Comparison of ENCODE assay signal across 10 cellular contexts in the genomic region with DNA sequence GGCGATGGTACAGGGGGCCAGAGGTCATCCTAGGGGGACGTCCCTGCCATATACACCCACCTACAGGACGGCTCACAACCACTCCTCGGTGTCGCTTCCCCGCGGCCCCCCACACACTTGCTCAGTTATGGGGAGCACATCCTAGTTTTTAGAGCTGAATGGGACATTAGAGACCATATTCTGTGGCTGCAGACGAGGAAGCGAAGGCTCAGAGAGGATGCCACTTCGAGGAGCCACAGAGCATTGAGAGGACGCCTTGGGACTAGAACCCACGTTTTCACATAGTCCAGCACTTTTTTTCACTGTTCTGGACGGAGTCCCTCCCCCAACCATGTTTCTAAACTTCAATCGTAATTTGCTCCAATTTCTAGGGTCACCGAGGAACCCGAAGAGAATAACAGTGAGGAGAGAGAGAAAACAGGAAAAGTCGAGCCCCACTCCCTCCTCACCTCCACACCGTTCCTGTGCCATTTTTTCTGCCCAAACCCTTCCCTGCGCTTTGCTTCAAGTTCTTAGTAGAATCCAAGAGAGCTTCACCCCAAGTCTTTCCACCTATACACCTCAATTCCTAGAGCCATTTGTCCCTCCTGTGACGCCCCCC. TPM values are rescaled to one million over a fixed set of nuclear protein-coding genes. Genes with fewer than 3 reads are reported as not detected.
DNase-seq lines count a peak whose midpoint lies in the region; ATAC-seq and TF ChIP-seq lines count a peak whose summit lies in the region.
"Had no signal": no experiment of that assay in that cellular context is flagged by ENCODE, and none has a peak within 500 bp of the region (broad histone marks: within the 10 kb centered on the region; RNA-seq: fewer than 3 reads in every experiment).

No MANE protein-coding gene starts in this region.

- H3K27me3 ChIP-seq in hepatocyte (peaks cover 97% of the 10 kb centered on the region), tibial nerve (peaks cover 0 to 84% of the 10 kb centered on the region in 2 donors)

- H3K27ac Mint-ChIP-seq in activated naive CD4-positive, alpha-beta T cell treated with anti-CD3 and anti-CD28 coated beads, Interleukin-2, amount 10 ng/mL, durations not matched to agents 7 days and 5 days: no peak overlapping the region
- peak overlapping the region in 1 of 2 donors; percentile 14 for H3K27ac Mint-ChIP-seq in activated naive CD4-positive, alpha-beta T cell treated with anti-CD3 and anti-CD28 coated beads, Interleukin-2, amount 50 U/mL, for 72 hours

- no peak for TF ChIP-seq EP300 in tibial nerve (IDR thresholded peaks at IDR 0.05)

- H3K27me3 Mint-ChIP-seq in activated naive CD4-positive, alpha-beta T cell treated with anti-CD3 and anti-CD28 coated beads, Interleukin-2, amount 10 ng/mL, durations not matched to agents 7 days and 5 days: peaks cover 96% of the 10 kb centered on the region

- no peaks in the 10 kb centered on the region for H4K20me1 ChIP-seq in hepatocyte (ENCODE audit: insufficient read depth, poor library complexity, severe bottlenecking)

- no peaks in the 10 kb centered on the region for H3K79me2 ChIP-seq in hepatocyte

- H3K9me3 ChIP-seq in hepatocyte (ENCODE audit: low read depth) (no peaks in the 10 kb centered on the region), tibial nerve (no peaks in the 10 kb centered on the region)

- 5% methylated on average over 20 of the region's 20 CpGs for WGBS in hepatocyte (ENCODE audit: low lambda C conversion rate, missing lambda C conversion rate)
- 2 to 4% methylated on average over 19 to 20 of the region's 20 CpGs for WGBS in tibial nerve, 2 donors

- DNase-seq in activated naive CD4-positive, alpha-beta T cell treated with anti-CD3 and anti-CD28 coated beads, Interleukin-2, amount 10 ng/mL, durations not matched to agents 7 days and 5 days: no peak
- DNase-seq in activated naive CD4-positive, alpha-beta T cell treated with anti-CD3 and anti-CD28 coated beads, Interleukin-2, amount 50 U/mL, for 72 hours (ENCODE audit: low spot score in 2 of 2): no peak
- peak; percentile 46 for DNase-seq in NCI-H748 treated with DMSO at 0.1 percent for 48 hours (lab: John Stamatoyannopoulos, UW)
- DNase-seq in hepatocyte (ENCODE audit: low spot score): no peak
- DNase-seq in tibial nerve (ENCODE audit: low spot score in 2 of 2): no peak
- DNase-seq in NCI-H446 treated with DMSO at 0.1 percent for 48 hours (lab: John Stamatoyannopoulos, UW): no peak
- no peak for DNase-seq in NCI-H2171 treated with DMSO at 0.1 percent for 48 hours (lab: John Stamatoyannopoulos, UW)
- DNase-seq: effector memory CD4-positive, alpha-beta T cell had no signal

- H3K4me1 ChIP-seq in hepatocyte (ENCODE audit: insufficient read depth): peaks cover 14% of the 10 kb centered on the region
- H3K4me1 ChIP-seq in tibial nerve: peaks cover 0 to 32% (median 6%) of the 10 kb centered on the region in 4 donors

- no peak for ATAC-seq in activated naive CD4-positive, alpha-beta T cell treated with anti-CD3 and anti-CD28 coated beads, Interleukin-2, amount 50 U/mL, for 72 hours
- no peak for ATAC-seq in HG02852 (IDR thresholded peaks at IDR 0.05; ENCODE audit: unreplicated experiment)

- H3K36me3 ChIP-seq in hepatocyte (replicated peaks; ENCODE audit: insufficient read depth, low read depth) (no peaks in the 10 kb centered on the region), tibial nerve (no peaks in the 10 kb centered on the region)

- no peaks in the 10 kb centered on the region for H3K9me3 Mint-ChIP-seq in activated naive CD4-positive, alpha-beta T cell treated with anti-CD3 and anti-CD28 coated beads, Interleukin-2, amount 10 ng/mL, durations not matched to agents 7 days and 5 days
- H3K9me3 Mint-ChIP-seq in activated naive CD4-positive, alpha-beta T cell treated with anti-CD3 and anti-CD28 coated beads, Interleukin-2, amount 50 U/mL, for 72 hours: no peaks in the 10 kb centered on the region

- TF ChIP-seq CTCF in hepatocyte (IDR thresholded peaks at IDR 0.05; ENCODE audit: poor library complexity): no peak
- no peak for TF ChIP-seq CTCF in tibial nerve (IDR thresholded peaks at IDR 0.05)

- no peak for TF ChIP-seq POLR2A in tibial nerve (IDR thresholded peaks at IDR 0.05)

- H3K4me3 ChIP-seq in hepatocyte: no peak overlapping the region
- peak overlapping the region in 3 of 4 donors; percentile 1 to 53 (median 11) for H3K4me3 ChIP-seq in tibial nerve

- H2AFZ ChIP-seq in hepatocyte: no peak overlapping the region

- H3K4me2 ChIP-seq in hepatocyte: peak overlapping the region; percentile 93

- H3K4me1 Mint-ChIP-seq in activated naive CD4-positive, alpha-beta T cell treated with anti-CD3 and anti-CD28 coated beads, Interleukin-2, amount 10 ng/mL, durations not matched to agents 7 days and 5 days: peaks cover 46% of the 10 kb centered on the region

- CTCF ChIA-PET in activated naive CD4-positive, alpha-beta T cell treated with anti-CD3 and anti-CD28 coated beads, Interleukin-2, amount 10 ng/mL, durations not matched to agents 7 days and 5 days (lab: Charles Lee): interaction anchor here (0.6 kb wide), 1 partner anchor 80 kb away, joined by 3 read pairs; no protein-coding TSS in a partner anchor

- H3K4me3 Mint-ChIP-seq in activated naive CD4-positive, alpha-beta T cell treated with anti-CD3 and anti-CD28 coated beads, Interleukin-2, amount 10 ng/mL, durations not matched to agents 7 days and 5 days: peak overlapping the region; percentile 41

- peaks cover 2% of the 10 kb centered on the region for H3K36me3 Mint-ChIP-seq in activated naive CD4-positive, alpha-beta T cell treated with anti-CD3 and anti-CD28 coated beads, Interleukin-2, amount 10 ng/mL, durations not matched to agents 7 days and 5 days
- peaks cover 0 to 5% of the 10 kb centered on the region in 2 donors for H3K36me3 Mint-ChIP-seq in activated naive CD4-positive, alpha-beta T cell treated with anti-CD3 and anti-CD28 coated beads, Interleukin-2, amount 50 U/mL, for 72 hours

- H3K9me2 ChIP-seq in hepatocyte (replicated peaks; ENCODE audit: insufficient read depth): no peaks in the 10 kb centered on the region

- H3K27ac ChIP-seq in hepatocyte: no peak overlapping the region
- no peak overlapping the region for H3K27ac ChIP-seq in tibial nerve
- H3K27ac ChIP-seq: KMS-11 had no signal

RNA-seq across cellular contexts. Expression of gene ASCL1, which starts 0.6 kb away (rescaled TPM):
- total RNA-seq in activated naive CD4-positive, alpha-beta T cell treated with anti-CD3 and anti-CD28 coated beads, Interleukin-2, amount 50 U/mL, for 72 hours: under 1 TPM in 1 of 2 donors, not detected in 1; 0.16 TPM
- 1.6 and 1.7 TPM in 2 replicates for total RNA-seq in hepatocyte
- polyA plus RNA-seq in hepatocyte: 1.5 TPM in 1 of 2 replicates, not detected in the other
- total RNA-seq in tibial nerve: 1 to 10 TPM in 1 of 4 donors, not detected in 3; 1.6 TPM

RNA-seq across cellular contexts. Expression of gene PAH, which starts 39.8 kb away (rescaled TPM):
- under 1 TPM in 1 of 2 donors, not detected in 1; 0.32 TPM for total RNA-seq in activated naive CD4-positive, alpha-beta T cell treated with anti-CD3 and anti-CD28 coated beads, Interleukin-2, amount 50 U/mL, for 72 hours
- total RNA-seq in hepatocyte: 203 and 206 TPM in 2 replicates
- polyA plus RNA-seq in hepatocyte: 58.2 and 76.1 TPM in 2 replicates
- 1 to 10 TPM in 1 of 4 donors, not detected in 3; 1.5 TPM for total RNA-seq in tibial nerve

Comparison
In these comparisons a context has a peak if more than half of its experiments do, and no peak if none do; other contexts are left out.
1. RNA of gene PAH, which starts 39.8 kb away (total RNA-seq): 203 to 206 TPM in hepatocyte; 0.32 TPM in activated naive CD4-positive, alpha-beta T cell treated with anti-CD3 and anti-CD28 coated beads, Interleukin-2, amount 50 U/mL, for 72 hours and 1.5 TPM in tibial nerve; every median in the first group is over 10 times any median in the second.